22 cellular contexts compared by ENCODE assay signal in the genomic region with DNA sequence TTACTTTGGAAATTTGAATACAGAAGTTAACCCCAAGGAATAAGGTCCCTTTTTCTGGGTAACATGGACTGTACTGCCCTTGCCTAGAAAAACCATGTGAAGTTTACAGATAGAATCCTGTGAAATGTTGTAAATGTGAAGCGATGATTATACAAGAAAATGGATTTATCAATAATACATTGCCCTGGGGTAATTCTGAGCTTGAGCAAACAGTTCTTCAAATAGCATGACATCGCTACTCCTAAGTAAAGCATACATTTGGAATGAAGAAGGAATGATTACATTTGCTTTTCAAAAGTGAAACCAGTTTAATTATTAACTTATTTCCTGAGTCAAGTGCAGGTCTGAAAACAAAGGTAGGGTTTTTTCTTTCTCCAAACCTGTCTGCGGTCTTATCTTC. TPM values are rescaled to one million over a fixed set of nuclear protein-coding genes. Genes with fewer than 3 reads are reported as not detected.
DNase-seq lines count a peak whose midpoint lies in the region; ATAC-seq, FAIRE-seq and TF ChIP-seq lines count a peak whose summit lies in the region.
"Had no signal": no experiment of that assay in that cellular context is flagged by ENCODE, and none has a peak within 500 bp of the region (broad histone marks: within the 10 kb centered on the region; RNA-seq: fewer than 3 reads in every experiment).

No MANE protein-coding gene starts in this region.

- 17 to 64% (median 37%) methylated on average over 3 of the region's 3 CpGs for WGBS in small intestine, 3 donors

- DNase-seq in HPDE6-E6E7 (ENCODE audit: extremely low spot score): peak; percentile 1
- DNase-seq in left lobe of liver (ENCODE audit: low spot score): no peak
- peak; percentile 59 for DNase-seq in small intestine
- DNase-seq in pons (ENCODE audit: low spot score): no peak
- no peak for DNase-seq in immature natural killer cell
- DNase-seq: activated CD4-positive, alpha-beta T cell treated with anti-CD3 and anti-CD28 coated beads for 48 hours; activated naive CD8-positive, alpha-beta T cell treated with anti-CD3 and anti-CD28 coated beads, Interleukin-2, amount 50 U/mL, for 24 hours; AML-193; cortex of kidney; foreskin fibroblast; GM23248; left cardiac atrium; NCI-H1417 treated with DMSO at 0.1 percent for 48 hours; NCI-H2171; occipital lobe; RPMI8226 had no signal

- H3K27ac Mint-ChIP-seq in immature natural killer cell: no peak overlapping the region
- H3K27ac Mint-ChIP-seq: activated naive CD8-positive, alpha-beta T cell treated with anti-CD3 and anti-CD28 coated beads, Interleukin-2, amount 50 U/mL, for 24 hours; activated T-helper 17 cell treated with anti-CD3 and anti-CD28 coated beads, Interleukin-2, amount 50 U/mL, for 72 hours; stimulated activated memory B cell treated with anti-CD40 and anti-IgM and Interleukin-4, amounts not matched to agents 10 μg/mL and 1 μg/mL and 100 μg/mL, for 72 hours had no signal

- H3K36me3 ChIP-seq in small intestine (ENCODE audit: control insufficient read depth in 2 of 2, insufficient read depth in 2 of 2, low read length in 2 of 2): no peaks in the 10 kb centered on the region

- H3K27ac ChIP-seq in VCaP: peak overlapping the region; percentile 97
- no peak overlapping the region for H3K27ac ChIP-seq in small intestine (ENCODE audit: low read depth in 1 of 2, low read length in 1 of 2)
- H3K27ac ChIP-seq: GM23248 had no signal

- peak overlapping the region in 1 of 2 donors; percentile 4 for H3K4me3 ChIP-seq in small intestine (ENCODE audit: low read depth in 1 of 2, low read length in 2 of 2)
- H3K4me3 ChIP-seq: GM23248 had no signal

- H3K4me1 Mint-ChIP-seq in immature natural killer cell: no peaks in the 10 kb centered on the region
- H3K4me1 Mint-ChIP-seq: activated naive CD8-positive, alpha-beta T cell treated with anti-CD3 and anti-CD28 coated beads, Interleukin-2, amount 50 U/mL, for 24 hours; activated T-helper 17 cell treated with anti-CD3 and anti-CD28 coated beads, Interleukin-2, amount 50 U/mL, for 72 hours; stimulated activated memory B cell treated with anti-CD40 and anti-IgM and Interleukin-4, amounts not matched to agents 10 μg/mL and 1 μg/mL and 100 μg/mL, for 72 hours had no signal

- no peaks in the 10 kb centered on the region for H3K9me3 ChIP-seq in small intestine (ENCODE audit: control insufficient read depth, low read depth)

- ATAC-seq in left lobe of liver (peak; percentile 87), GM18520 (IDR thresholded peaks at IDR 0.05; ENCODE audit: unreplicated experiment) (no peak), GM19395 (IDR thresholded peaks at IDR 0.05; ENCODE audit: unreplicated experiment) (no peak)
- ATAC-seq: activated naive CD8-positive, alpha-beta T cell treated with anti-CD3 and anti-CD28 coated beads, Interleukin-2, amount 50 U/mL, for 24 hours; activated T-helper 17 cell treated with anti-CD3 and anti-CD28 coated beads, Interleukin-2, amount 50 U/mL, for 72 hours; left cardiac atrium; sciatic nerve; stimulated activated memory B cell treated with anti-CD40 and anti-IgM and Interleukin-4, amounts not matched to agents 10 μg/mL and 1 μg/mL and 100 μg/mL, for 72 hours had no signal

- no peaks in the 10 kb centered on the region for H3K27me3 ChIP-seq in small intestine (ENCODE audit: control insufficient read depth in 2 of 2, insufficient read depth in 2 of 2, low read length in 2 of 2)

- peaks cover 0 to 8% (median 1%) of the 10 kb centered on the region in 6 donors for H3K9me3 Mint-ChIP-seq in immature natural killer cell
- H3K9me3 Mint-ChIP-seq: activated T-helper 17 cell treated with anti-CD3 and anti-CD28 coated beads, Interleukin-2, amount 50 U/mL, for 72 hours had no signal

- H3K4me3 Mint-ChIP-seq in immature natural killer cell: no peak overlapping the region
- H3K4me3 Mint-ChIP-seq: activated naive CD8-positive, alpha-beta T cell treated with anti-CD3 and anti-CD28 coated beads, Interleukin-2, amount 50 U/mL, for 24 hours; activated T-helper 17 cell treated with anti-CD3 and anti-CD28 coated beads, Interleukin-2, amount 50 U/mL, for 72 hours; stimulated activated memory B cell treated with anti-CD40 and anti-IgM and Interleukin-4, amounts not matched to agents 10 μg/mL and 1 μg/mL and 100 μg/mL, for 72 hours had no signal

- no peaks in the 10 kb centered on the region for H3K36me3 Mint-ChIP-seq in immature natural killer cell
- H3K36me3 Mint-ChIP-seq: stimulated activated memory B cell treated with anti-CD40 and anti-IgM and Interleukin-4, amounts not matched to agents 10 μg/mL and 1 μg/mL and 100 μg/mL, for 72 hours had no signal

- no peaks in the 10 kb centered on the region for H3K4me1 ChIP-seq in small intestine (ENCODE audit: control insufficient read depth in 2 of 2, insufficient read depth in 1 of 2, low read depth in 1 of 2, low read length in 1 of 2)

- TF ChIP-seq CTCF in VCaP (conservative IDR thresholded peaks at IDR 0.05): no peak

- no peak for FAIRE-seq in small intestine (lab: Jason Lieb, UNC)

- H3K27me3 Mint-ChIP-seq in immature natural killer cell (ENCODE audit: low read depth in 3 of 3): peaks cover 0 to 2% (median 2%) of the 10 kb centered on the region in 3 donors

RNA-seq across cellular contexts. Expression of gene FZD8, which starts 43.3 kb away (rescaled TPM):
- total RNA-seq in left lobe of liver: 5.7 TPM
- polyA plus RNA-seq in small intestine (1 to 10 TPM in 1 of 3 donors, under 1 TPM in 1, not detected in 1; 0.27 to 1.6 TPM), immature natural killer cell (not detected)

Comparison
In these comparisons a context has a peak if more than half of its experiments do, and no peak if none do; other contexts are left out.
1. DNase-seq: peak in HPDE6-E6E7 (single experiment) and small intestine (single experiment); none in left lobe of liver (single experiment), pons (single experiment) and immature natural killer cell (0 of 3).